13 cellular contexts compared by ENCODE assay signal in the genomic region with DNA sequence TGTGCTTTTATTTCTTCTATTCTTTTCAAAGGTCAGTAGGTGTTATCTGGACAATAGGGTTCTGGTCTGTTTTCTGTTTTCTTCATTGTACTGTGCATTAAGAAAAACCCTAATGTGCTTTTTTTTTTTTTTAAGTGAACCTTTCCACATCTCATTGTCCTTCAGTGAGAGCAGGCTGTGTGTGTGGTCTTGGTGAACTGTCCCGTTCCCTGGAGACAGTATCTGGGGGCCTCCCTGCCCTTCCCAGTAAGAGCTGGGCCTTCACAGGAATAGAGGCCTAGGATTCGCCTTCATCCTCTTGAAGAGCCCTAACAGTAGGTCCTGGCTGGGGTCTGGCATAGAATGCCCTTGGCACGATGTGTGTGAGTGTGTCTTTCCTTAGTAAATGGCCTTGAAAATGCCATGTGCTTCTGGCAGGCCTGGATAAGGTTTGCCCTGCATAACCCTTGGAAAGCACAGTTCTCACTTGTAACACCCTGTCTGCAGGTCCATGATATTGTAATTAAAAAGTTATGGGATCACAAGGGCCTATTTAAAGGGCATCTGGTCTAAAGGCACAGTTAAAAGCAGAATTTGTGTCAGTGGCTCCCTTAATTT.
DNase-seq lines count a peak whose midpoint lies in the region; ATAC-seq, FAIRE-seq and TF ChIP-seq lines count a peak whose summit lies in the region.
"Had no signal": no experiment of that assay in that cellular context is flagged by ENCODE, and none has a peak within 500 bp of the region (broad histone marks: within the 10 kb centered on the region; RNA-seq: fewer than 3 reads in every experiment).

No MANE protein-coding gene starts in this region.

- no peaks in the 10 kb centered on the region for H3K27me3 Mint-ChIP-seq in osteocyte (ENCODE audit: unreplicated experiment)
- H3K27me3 Mint-ChIP-seq in naive thymus-derived CD8-positive, alpha-beta T cell: no peaks in the 10 kb centered on the region
- H3K27me3 Mint-ChIP-seq: activated naive CD4-positive, alpha-beta T cell treated with anti-CD3 and anti-CD28 coated beads, Interleukin-2, amount 10 ng/mL, durations not matched to agents 7 days and 5 days had no signal

- TF ChIP-seq EP300 in A549 (IDR thresholded peaks at IDR 0.05): no peak

- CTCF ChIA-PET in A549 (lab: Yijun Ruan, JAX): interaction anchor here (1.0 to 3.0 kb wide), 3 partner anchors 42 to 82 kb away, joined by 3 to 11 read pairs (median 4); no protein-coding TSS in a partner anchor

- no peak for TF ChIP-seq CTCF in A549 (IDR thresholded peaks at IDR 0.05)
- no peak for TF ChIP-seq CTCF in cardiac muscle cell (IDR thresholded peaks at IDR 0.05; ENCODE audit: low read depth, low read length)
- TF ChIP-seq CTCF in osteocyte (IDR thresholded peaks at IDR 0.05): no peak

- FAIRE-seq in A549 (lab: Jason Lieb, UNC): no peak

- H3K9me3 Mint-ChIP-seq in osteocyte (ENCODE audit: unreplicated experiment): no peaks in the 10 kb centered on the region
- H3K9me3 Mint-ChIP-seq in naive thymus-derived CD8-positive, alpha-beta T cell: no peaks in the 10 kb centered on the region
- H3K9me3 Mint-ChIP-seq: activated naive CD4-positive, alpha-beta T cell treated with anti-CD3 and anti-CD28 coated beads, Interleukin-2, amount 10 ng/mL, durations not matched to agents 7 days and 5 days; T-helper 2 cell treated with Interferon-gamma antibody and Interleukin-4, amounts not matched to agents 5 μg/mL and 100 μg/mL, for 36 hours had no signal

- DNase-seq in A549 (ENCODE audit: low read depth in 1 of 2, low spot score in 1 of 2) (no peak), adipocyte (ENCODE audit: low read depth) (no peak), cardiac muscle cell (ENCODE audit: low read depth in 1 of 2, low spot score in 1 of 2) (peak in 1 of 2 donors; percentile 68), osteocyte (ENCODE audit: extremely low spot score, unreplicated experiment) (no peak), nucleus accumbens (lab: John Stamatoyannopoulos, UW) (no peak)
- no peak for DNase-seq in naive thymus-derived CD8-positive, alpha-beta T cell
- no peak for DNase-seq in activated CD4-positive, alpha-beta T cell treated with anti-CD3 and anti-CD28 coated beads for 1 hour
- DNase-seq: activated CD8-positive, alpha-beta memory T cell treated with anti-CD3 and anti-CD28 coated beads for 24 hours; activated naive CD4-positive, alpha-beta T cell treated with anti-CD3 and anti-CD28 coated beads, Interleukin-2, amount 10 ng/mL, durations not matched to agents 7 days and 5 days; NCI-H1092 treated with DMSO at 0.1 percent for 48 hours; NCI-H446 treated with DMSO at 0.1 percent for 48 hours had no signal

- peaks cover 66% of the 10 kb centered on the region for H3K4me1 Mint-ChIP-seq in osteocyte (ENCODE audit: unreplicated experiment)
- H3K4me1 Mint-ChIP-seq in naive thymus-derived CD8-positive, alpha-beta T cell: peaks cover 24 to 55% (median 51%) of the 10 kb centered on the region in 4 donors

- peak overlapping the region; percentile 24 for H3K4me3 Mint-ChIP-seq in osteocyte (ENCODE audit: unreplicated experiment)
- H3K4me3 Mint-ChIP-seq in naive thymus-derived CD8-positive, alpha-beta T cell: peak overlapping the region in 1 of 10 donors; percentile 20
- H3K4me3 Mint-ChIP-seq: activated naive CD4-positive, alpha-beta T cell treated with anti-CD3 and anti-CD28 coated beads, Interleukin-2, amount 10 ng/mL, durations not matched to agents 7 days and 5 days; T-helper 2 cell treated with Interferon-gamma antibody and Interleukin-4, amounts not matched to agents 5 μg/mL and 100 μg/mL, for 36 hours had no signal

- WGBS in A549 (ENCODE audit: missing lambda C conversion rate): 76% methylated on average over 3 of the region's 3 CpGs

- H3K27me3 ChIP-seq in adipocyte (replicated peaks; ENCODE audit: control insufficient read depth, insufficient read depth, low read length) (no peaks in the 10 kb centered on the region), cardiac muscle cell (no peaks in the 10 kb centered on the region)

- H3K36me3 ChIP-seq in adipocyte (ENCODE audit: control insufficient read depth, insufficient read depth, low read length, severe bottlenecking) (no peaks in the 10 kb centered on the region), cardiac muscle cell (no peaks in the 10 kb centered on the region)

- H3K27ac Mint-ChIP-seq in osteocyte (ENCODE audit: unreplicated experiment): peak overlapping the region; percentile 95
- H3K27ac Mint-ChIP-seq in naive thymus-derived CD8-positive, alpha-beta T cell: peak overlapping the region in 3 of 10 donors; percentile 4 to 81 (median 8)
- H3K27ac Mint-ChIP-seq: activated naive CD4-positive, alpha-beta T cell treated with anti-CD3 and anti-CD28 coated beads, Interleukin-2, amount 10 ng/mL, durations not matched to agents 7 days and 5 days; T-helper 2 cell treated with Interferon-gamma antibody and Interleukin-4, amounts not matched to agents 5 μg/mL and 100 μg/mL, for 36 hours had no signal

- TF ChIP-seq POLR2A in A549 (IDR thresholded peaks at IDR 0.05; ENCODE audit: low read length): no peak

- H3K4me2 ChIP-seq in A549: peak overlapping the region; percentile 91

- POLR2A ChIA-PET in A549 (lab: Yijun Ruan, JAX): interaction anchor here (1.3 kb wide), 1 partner anchor 24 kb away, joined by 3 read pairs; no protein-coding TSS in a partner anchor
- POLR2A ChIA-PET in naive thymus-derived CD8-positive, alpha-beta T cell (lab: Charles Lee): no interaction called here

- peak overlapping the region; percentile 81 for H3K9ac ChIP-seq in adipocyte (ENCODE audit: low read length)

- H3K36me3 Mint-ChIP-seq in osteocyte (ENCODE audit: unreplicated experiment): no peaks in the 10 kb centered on the region
- H3K36me3 Mint-ChIP-seq in naive thymus-derived CD8-positive, alpha-beta T cell: peaks cover 0 to 7% (median 7%) of the 10 kb centered on the region in 3 donors

- ATAC-seq in A549 (no peak), HG02759 (IDR thresholded peaks at IDR 0.05; ENCODE audit: unreplicated experiment) (no peak)
- no peak for ATAC-seq in naive thymus-derived CD8-positive, alpha-beta T cell

- H3K9me3 ChIP-seq in A549: no peaks in the 10 kb centered on the region
- H3K9me3 ChIP-seq in adipocyte (ENCODE audit: control insufficient read depth, low read length): no peaks in the 10 kb centered on the region
- H3K9me3 ChIP-seq in cardiac muscle cell (ENCODE audit: low read depth): no peaks in the 10 kb centered on the region

- TF ChIP-seq RAD21 in A549 (conservative IDR thresholded peaks at IDR 0.05 in 1 of 2, IDR thresholded peaks at IDR 0.05 in 1 of 2): no peak

- H3K4me3 ChIP-seq in A549 (no peak overlapping the region), adipocyte (ENCODE audit: low read length) (no peak overlapping the region), cardiac muscle cell (no peak overlapping the region)

- peaks cover 92% of the 10 kb centered on the region for H3K4me1 ChIP-seq in A549
- H3K4me1 ChIP-seq in adipocyte (ENCODE audit: control insufficient read depth, insufficient read depth, low read length): peaks cover 52% of the 10 kb centered on the region
- H3K4me1 ChIP-seq in cardiac muscle cell (ENCODE audit: low read depth): peaks cover 40% of the 10 kb centered on the region

- H3K27ac ChIP-seq in A549: peak overlapping the region; percentile 87 to 92
- peak overlapping the region; percentile 71 for H3K27ac ChIP-seq in cardiac muscle cell

TF ChIP-seq in A549, 52 proteins besides CTCF, POLR2A, EP300 and RAD21:
- no peak for TF ChIP-seq ESRRA (IDR thresholded peaks at IDR 0.05; ENCODE audit: borderline replicate concordance, low read length)
- TF ChIP-seq HOXA7 (CRISPR knock-in tag; IDR thresholded peaks at IDR 0.05): no peak
- TF ChIP-seq ZFP36 (IDR thresholded peaks at IDR 0.05; ENCODE audit: borderline replicate concordance, partially characterized antibody): no peak
- no peak for TF ChIP-seq ZNF302 (CRISPR knock-in tag; IDR thresholded peaks at IDR 0.05)
- TF ChIP-seq, protein P1, sequence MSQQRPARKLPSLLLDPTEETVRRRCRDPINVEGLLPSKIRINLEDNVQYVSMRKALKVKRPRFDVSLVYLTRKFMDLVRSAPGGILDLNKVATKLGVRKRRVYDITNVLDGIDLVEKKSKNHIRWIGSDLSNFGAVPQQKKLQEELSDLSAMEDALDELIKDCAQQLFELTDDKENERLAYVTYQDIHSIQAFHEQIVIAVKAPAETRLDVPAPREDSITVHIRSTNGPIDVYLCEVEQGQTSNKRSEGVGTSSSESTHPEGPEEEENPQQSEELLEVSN (IDR thresholded peaks at IDR 0.05; ENCODE audit: borderline replicate concordance, low read depth): no peak
- TF ChIP-seq CHD4 (IDR thresholded peaks at IDR 0.05; ENCODE audit: borderline replicate concordance): no peak
- TF ChIP-seq, protein P2, sequence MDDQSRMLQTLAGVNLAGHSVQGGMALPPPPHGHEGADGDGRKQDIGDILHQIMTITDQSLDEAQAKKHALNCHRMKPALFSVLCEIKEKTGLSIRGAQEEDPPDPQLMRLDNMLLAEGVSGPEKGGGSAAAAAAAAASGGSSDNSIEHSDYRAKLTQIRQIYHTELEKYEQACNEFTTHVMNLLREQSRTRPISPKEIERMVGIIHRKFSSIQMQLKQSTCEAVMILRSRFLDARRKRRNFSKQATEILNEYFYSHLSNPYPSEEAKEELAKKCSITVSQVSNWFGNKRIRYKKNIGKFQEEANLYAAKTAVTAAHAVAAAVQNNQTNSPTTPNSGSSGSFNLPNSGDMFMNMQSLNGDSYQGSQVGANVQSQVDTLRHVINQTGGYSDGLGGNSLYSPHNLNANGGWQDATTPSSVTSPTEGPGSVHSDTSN (IDR thresholded peaks at IDR 0.05): no peak
TF ChIP-seq in A549: peak in this region for 0.
